In genomic region chr16:19690196-19690595, GRCh38 we compare ENCODE assay signal across 13 cellular contexts. TPM values are rescaled to one million over a fixed set of nuclear protein-coding genes. Genes with fewer than 3 reads are reported as not detected.
DNase-seq lines count a peak whose midpoint lies in the region; ATAC-seq and TF ChIP-seq lines count a peak whose summit lies in the region.
"Had no signal": no experiment of that assay in that cellular context is flagged by ENCODE, and none has a peak within 500 bp of the region (broad histone marks: within the 10 kb centered on the region; RNA-seq: fewer than 3 reads in every experiment).

No MANE protein-coding gene starts in this region.

- ATAC-seq in GM18519 (IDR thresholded peaks at IDR 0.05; ENCODE audit: low FRiP score, unreplicated experiment), result no peak

- H3K4me3 Mint-ChIP-seq in activated naive CD8-positive, alpha-beta T cell, result no peak overlapping the region
- H3K4me3 Mint-ChIP-seq in activated naive CD8-positive, alpha-beta T cell treated with anti-CD3 and anti-CD28 coated beads for 36 hours, result no peak overlapping the region
- H3K4me3 Mint-ChIP-seq: nephron had no signal

- H3K9me2 ChIP-seq in Karpas-422 (replicated peaks; ENCODE audit: insufficient read depth, low read length), result no peaks in the 10 kb centered on the region

- H3K27me3 ChIP-seq in thyroid gland (no peaks in the 10 kb centered on the region), HAP-1 (ENCODE audit: low read depth) (no peaks in the 10 kb centered on the region), Karpas-422 (ENCODE audit: low read length) (no peaks in the 10 kb centered on the region)

- H3K4me1 ChIP-seq in thyroid gland, result peaks cover 0 to 13% of the 10 kb centered on the region in 2 donors
- H3K4me1 ChIP-seq in HAP-1, result no peaks in the 10 kb centered on the region
- H3K4me1 ChIP-seq in Karpas-422 (ENCODE audit: low read length), result no peaks in the 10 kb centered on the region

- no peak overlapping the region for H2AFZ ChIP-seq in Karpas-422 (ENCODE audit: low read length)

- H3K27ac ChIP-seq in thyroid gland, result peak overlapping the region; percentile 14 to 60 (median 36)
- H3K27ac ChIP-seq in Karpas-422 (ENCODE audit: low read length), result no peak overlapping the region

- no peaks in the 10 kb centered on the region for H3K9me3 Mint-ChIP-seq in activated naive CD8-positive, alpha-beta T cell (ENCODE audit: low read depth)
- no peaks in the 10 kb centered on the region for H3K9me3 Mint-ChIP-seq in activated naive CD8-positive, alpha-beta T cell treated with anti-CD3 and anti-CD28 coated beads for 36 hours

- TF ChIP-seq POLR2A in thyroid gland (IDR thresholded peaks at IDR 0.05), result no peak

- H3K79me2 ChIP-seq in Karpas-422 (ENCODE audit: low read length), result no peaks in the 10 kb centered on the region

- H3K27ac Mint-ChIP-seq in activated naive CD8-positive, alpha-beta T cell, result peak overlapping the region; percentile 22
- H3K27ac Mint-ChIP-seq in activated naive CD8-positive, alpha-beta T cell treated with anti-CD3 and anti-CD28 coated beads for 36 hours, result no peak overlapping the region

- peaks cover 14% of the 10 kb centered on the region for H3K36me3 Mint-ChIP-seq in activated naive CD8-positive, alpha-beta T cell
- peaks cover 13% of the 10 kb centered on the region for H3K36me3 Mint-ChIP-seq in activated naive CD8-positive, alpha-beta T cell treated with anti-CD3 and anti-CD28 coated beads for 36 hours

- in situ Hi-C loops in HAP-1 (cut with MboI; ENCODE audit: low sequenced_read_pairs), result no loop called here

- no peaks in the 10 kb centered on the region for H3K27me3 Mint-ChIP-seq in activated naive CD8-positive, alpha-beta T cell
- H3K27me3 Mint-ChIP-seq in activated naive CD8-positive, alpha-beta T cell treated with anti-CD3 and anti-CD28 coated beads for 36 hours, result no peaks in the 10 kb centered on the region

- H3K36me3 ChIP-seq in thyroid gland (peaks cover 6 to 14% of the 10 kb centered on the region in 2 donors), HAP-1 (replicated peaks) (peaks cover 11% of the 10 kb centered on the region), Karpas-422 (ENCODE audit: insufficient read depth, low read length) (no peaks in the 10 kb centered on the region)

- H3K4me3 ChIP-seq in choroid plexus epithelial cell (ENCODE audit: low read depth, low read length), result no peak overlapping the region
- no peak overlapping the region for H3K4me3 ChIP-seq in thyroid gland (replicated peaks in 1 of 3)
- no peak overlapping the region for H3K4me3 ChIP-seq in HAP-1
- H3K4me3 ChIP-seq in Karpas-422 (ENCODE audit: low read length), result no peak overlapping the region

- peaks cover 24% of the 10 kb centered on the region for H3K4me1 Mint-ChIP-seq in activated naive CD8-positive, alpha-beta T cell (ENCODE audit: low read depth)
- H3K4me1 Mint-ChIP-seq in activated naive CD8-positive, alpha-beta T cell treated with anti-CD3 and anti-CD28 coated beads for 36 hours, result peaks cover 13% of the 10 kb centered on the region

- no peak overlapping the region for H3K9ac ChIP-seq in Karpas-422 (ENCODE audit: low read length)

- 68 to 75% methylated on average over 4 of the region's 4 CpGs for WGBS in thyroid gland, 2 donors

- TF ChIP-seq CTCF in choroid plexus epithelial cell (conservative IDR thresholded peaks at IDR 0.05; ENCODE audit: low read depth, low read length), result no peak
- TF ChIP-seq CTCF in thyroid gland (IDR thresholded peaks at IDR 0.05), result no peak

- DNase-seq in activated naive CD8-positive, alpha-beta T cell treated with anti-CD3 and anti-CD28 coated beads for 36 hours, result no peak
- DNase-seq in choroid plexus epithelial cell (ENCODE audit: low read depth) (peak; percentile 39), medulla oblongata (ENCODE audit: extremely low spot score) (peak; percentile 37), thyroid gland (no peak), HAP-1 (ENCODE audit: low spot score in 2 of 2) (no peak), Karpas-422 (no peak)
- DNase-seq: hippocampal formation; NCI-H2107; NCI-H748 treated with DMSO at 0.1 percent for 48 hours; stimulated activated CD4-positive, alpha-beta T cell treated with anti-CD3 and anti-CD28 coated beads, Interleukin-4, amount 100 ng/mL, for 4 hours had no signal

- H3K9me3 ChIP-seq in thyroid gland (no peaks in the 10 kb centered on the region), HAP-1 (no peaks in the 10 kb centered on the region), Karpas-422 (ENCODE audit: low read length) (no peaks in the 10 kb centered on the region)

- intact Hi-C loops in thyroid gland (cut with DNase I), result no loop called here

- H3K4me2 ChIP-seq in Karpas-422 (ENCODE audit: low read depth, low read length, poor library complexity, severe bottlenecking), result no peak overlapping the region

- no peaks in the 10 kb centered on the region for H4K20me1 ChIP-seq in Karpas-422 (ENCODE audit: insufficient read depth, low read depth, low read length)

RNA-seq across cellular contexts. Expression of gene KNOP1, which starts 27.8 kb away (rescaled TPM):
- 10 to 100 TPM; 32.0 to 34.4 TPM for total RNA-seq in activated naive CD8-positive, alpha-beta T cell treated with anti-CD3 and anti-CD28 coated beads for 36 hours
- 10 to 100 TPM in 3 of 4 donors, 1 to 10 TPM in 1; 8.9 to 11.5 (median 10.5) TPM for total RNA-seq in thyroid gland
- total RNA-seq in Karpas-422 (2014; rRNA removed; shearing (Covaris generic); ENCODE audit: low replicate concordance), result 1.8 and 3.6 TPM in 2 replicates

RNA-seq across cellular contexts. Expression of gene IQCK, which starts 27.9 kb away (rescaled TPM):
- total RNA-seq in activated naive CD8-positive, alpha-beta T cell treated with anti-CD3 and anti-CD28 coated beads for 36 hours, result 1 to 10 TPM; 3.3 to 4.0 TPM
- total RNA-seq in thyroid gland, result 100 to 1,000 TPM in 1 of 4 donors, 10 to 100 TPM in 3; 49.7 to 103 (median 94.2) TPM
- 1.3 and 4.9 TPM in 2 replicates for total RNA-seq in Karpas-422 (2014; rRNA removed; shearing (Covaris generic); ENCODE audit: low replicate concordance)

Comparison
In these comparisons a context has a peak if more than half of its experiments do, and no peak if none do; other contexts are left out.
1. DNase-seq: peak in choroid plexus epithelial cell (single experiment) and medulla oblongata (single experiment); none in activated naive CD8-positive, alpha-beta T cell treated with anti-CD3 and anti-CD28 coated beads for 36 hours (single experiment), thyroid gland (0 of 2), HAP-1 (0 of 2) and Karpas-422 (single experiment).